Comparison of ENCODE assay signal across 1 cellular context in the genomic region with DNA sequence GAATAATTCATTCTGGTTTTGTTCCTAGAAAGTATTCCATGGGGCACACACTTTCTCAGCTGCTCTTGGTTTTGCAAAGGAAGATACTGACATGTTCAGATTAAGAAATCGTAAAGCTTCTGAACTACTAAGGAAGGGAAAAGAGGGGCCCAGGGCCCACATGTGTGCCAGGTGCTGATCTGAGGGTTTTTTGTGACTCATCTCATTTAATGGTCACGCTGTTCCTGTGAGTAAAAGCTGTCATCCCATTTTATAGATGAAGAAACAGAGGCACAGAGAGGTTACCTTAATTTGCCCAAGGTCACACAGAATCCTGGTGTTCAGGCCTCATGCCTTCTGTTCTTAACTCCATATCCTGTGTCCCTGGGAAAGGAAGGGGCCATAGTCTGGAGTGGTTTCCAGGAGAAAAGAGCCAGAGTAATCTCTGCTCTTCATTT.
TF ChIP-seq lines count a peak whose summit lies in the region.

No MANE protein-coding gene starts in this region.

TF ChIP-seq in HepG2, 621 proteins besides CTCF, POLR2A, EP300 and RAD21 (continued from another document and continues in another):
- TF ChIP-seq, protein P1, sequence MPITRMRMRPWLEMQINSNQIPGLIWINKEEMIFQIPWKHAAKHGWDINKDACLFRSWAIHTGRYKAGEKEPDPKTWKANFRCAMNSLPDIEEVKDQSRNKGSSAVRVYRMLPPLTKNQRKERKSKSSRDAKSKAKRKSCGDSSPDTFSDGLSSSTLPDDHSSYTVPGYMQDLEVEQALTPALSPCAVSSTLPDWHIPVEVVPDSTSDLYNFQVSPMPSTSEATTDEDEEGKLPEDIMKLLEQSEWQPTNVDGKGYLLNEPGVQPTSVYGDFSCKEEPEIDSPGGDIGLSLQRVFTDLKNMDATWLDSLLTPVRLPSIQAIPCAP (CRISPR knock-in tag; IDR thresholded peaks at IDR 0.05; ENCODE audit: low read depth): no peak
- TF ChIP-seq, protein P2, sequence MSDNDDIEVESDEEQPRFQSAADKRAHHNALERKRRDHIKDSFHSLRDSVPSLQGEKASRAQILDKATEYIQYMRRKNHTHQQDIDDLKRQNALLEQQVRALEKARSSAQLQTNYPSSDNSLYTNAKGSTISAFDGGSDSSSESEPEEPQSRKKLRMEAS (IDR thresholded peaks at IDR 0.05): no peak
- TF ChIP-seq ZNF563 (CRISPR knock-in tag; IDR thresholded peaks at IDR 0.05) (no peak), ZKSCAN1 (IDR thresholded peaks at IDR 0.05; ENCODE audit: low read length) (no peak), XBP1 (CRISPR knock-in tag; IDR thresholded peaks at IDR 0.05) (no peak), SALL1 (CRISPR knock-in tag; IDR thresholded peaks at IDR 0.05) (no peak), ZMAT3 (CRISPR knock-in tag; conservative IDR thresholded peaks at IDR 0.05) (no peak), ATAD3A (CRISPR knock-in tag; IDR thresholded peaks at IDR 0.05) (no peak), TEAD2 (CRISPR knock-in tag; IDR thresholded peaks at IDR 0.05) (no peak), JUND (CRISPR knock-in tag; IDR thresholded peaks at IDR 0.05) (no peak), TAF15 (IDR thresholded peaks at IDR 0.05; ENCODE audit: low read depth, low read length, poor library complexity, severe bottlenecking) (no peak), KDM3A (CRISPR knock-in tag; IDR thresholded peaks at IDR 0.05; ENCODE audit: low read depth) (no peak), RARA (CRISPR knock-in tag; IDR thresholded peaks at IDR 0.05) (no peak), ZSCAN9 (CRISPR knock-in tag; IDR thresholded peaks at IDR 0.05; ENCODE audit: borderline replicate concordance) (0 out of 2 replicates have a peak, but pooled peaks have one; percentile 1), CREM (IDR thresholded peaks at IDR 0.05) (no peak), CREM (CRISPR knock-in tag; IDR thresholded peaks at IDR 0.05) (no peak), MAFG (CRISPR knock-in tag; IDR thresholded peaks at IDR 0.05) (no peak), MZF1 (CRISPR knock-in tag; IDR thresholded peaks at IDR 0.05; ENCODE audit: borderline replicate concordance) (no peak), ZNF430 (CRISPR knock-in tag; IDR thresholded peaks at IDR 0.05) (0 out of 2 replicates have a peak, but pooled peaks have one; percentile 8), ZNF619 (CRISPR knock-in tag; IDR thresholded peaks at IDR 0.05) (no peak)
- TF ChIP-seq, protein P3, sequence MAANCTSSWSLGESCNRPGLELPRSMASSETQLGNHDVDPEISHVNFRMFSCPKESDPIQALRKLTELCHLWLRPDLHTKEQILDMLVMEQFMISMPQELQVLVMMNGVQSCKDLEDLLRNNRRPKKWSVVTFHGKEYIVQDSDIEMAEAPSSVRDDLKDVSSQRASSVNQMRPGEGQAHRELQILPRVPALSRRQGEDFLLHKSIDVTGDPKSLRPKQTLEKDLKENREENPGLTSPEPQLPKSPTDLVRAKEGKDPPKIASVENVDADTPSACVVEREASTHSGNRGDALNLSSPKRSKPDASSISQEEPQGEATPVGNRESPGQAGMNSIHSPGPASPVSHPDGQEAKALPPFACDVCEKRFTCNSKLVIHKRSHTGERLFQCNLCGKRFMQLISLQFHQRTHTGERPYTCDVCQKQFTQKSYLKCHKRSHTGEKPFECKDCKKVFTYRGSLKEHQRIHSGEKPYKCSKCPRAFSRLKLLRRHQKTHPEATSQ (CRISPR knock-in tag; IDR thresholded peaks at IDR 0.05; ENCODE audit: borderline replicate concordance): no peak
- TF ChIP-seq, protein P4, sequence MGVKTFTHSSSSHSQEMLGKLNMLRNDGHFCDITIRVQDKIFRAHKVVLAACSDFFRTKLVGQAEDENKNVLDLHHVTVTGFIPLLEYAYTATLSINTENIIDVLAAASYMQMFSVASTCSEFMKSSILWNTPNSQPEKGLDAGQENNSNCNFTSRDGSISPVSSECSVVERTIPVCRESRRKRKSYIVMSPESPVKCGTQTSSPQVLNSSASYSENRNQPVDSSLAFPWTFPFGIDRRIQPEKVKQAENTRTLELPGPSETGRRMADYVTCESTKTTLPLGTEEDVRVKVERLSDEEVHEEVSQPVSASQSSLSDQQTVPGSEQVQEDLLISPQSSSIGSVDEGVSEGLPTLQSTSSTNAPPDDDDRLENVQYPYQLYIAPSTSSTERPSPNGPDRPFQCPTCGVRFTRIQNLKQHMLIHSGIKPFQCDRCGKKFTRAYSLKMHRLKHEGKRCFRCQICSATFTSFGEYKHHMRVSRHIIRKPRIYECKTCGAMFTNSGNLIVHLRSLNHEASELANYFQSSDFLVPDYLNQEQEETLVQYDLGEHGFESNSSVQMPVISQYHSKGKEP (CRISPR knock-in tag; IDR thresholded peaks at IDR 0.05): no peak
- TF ChIP-seq, protein P5, sequence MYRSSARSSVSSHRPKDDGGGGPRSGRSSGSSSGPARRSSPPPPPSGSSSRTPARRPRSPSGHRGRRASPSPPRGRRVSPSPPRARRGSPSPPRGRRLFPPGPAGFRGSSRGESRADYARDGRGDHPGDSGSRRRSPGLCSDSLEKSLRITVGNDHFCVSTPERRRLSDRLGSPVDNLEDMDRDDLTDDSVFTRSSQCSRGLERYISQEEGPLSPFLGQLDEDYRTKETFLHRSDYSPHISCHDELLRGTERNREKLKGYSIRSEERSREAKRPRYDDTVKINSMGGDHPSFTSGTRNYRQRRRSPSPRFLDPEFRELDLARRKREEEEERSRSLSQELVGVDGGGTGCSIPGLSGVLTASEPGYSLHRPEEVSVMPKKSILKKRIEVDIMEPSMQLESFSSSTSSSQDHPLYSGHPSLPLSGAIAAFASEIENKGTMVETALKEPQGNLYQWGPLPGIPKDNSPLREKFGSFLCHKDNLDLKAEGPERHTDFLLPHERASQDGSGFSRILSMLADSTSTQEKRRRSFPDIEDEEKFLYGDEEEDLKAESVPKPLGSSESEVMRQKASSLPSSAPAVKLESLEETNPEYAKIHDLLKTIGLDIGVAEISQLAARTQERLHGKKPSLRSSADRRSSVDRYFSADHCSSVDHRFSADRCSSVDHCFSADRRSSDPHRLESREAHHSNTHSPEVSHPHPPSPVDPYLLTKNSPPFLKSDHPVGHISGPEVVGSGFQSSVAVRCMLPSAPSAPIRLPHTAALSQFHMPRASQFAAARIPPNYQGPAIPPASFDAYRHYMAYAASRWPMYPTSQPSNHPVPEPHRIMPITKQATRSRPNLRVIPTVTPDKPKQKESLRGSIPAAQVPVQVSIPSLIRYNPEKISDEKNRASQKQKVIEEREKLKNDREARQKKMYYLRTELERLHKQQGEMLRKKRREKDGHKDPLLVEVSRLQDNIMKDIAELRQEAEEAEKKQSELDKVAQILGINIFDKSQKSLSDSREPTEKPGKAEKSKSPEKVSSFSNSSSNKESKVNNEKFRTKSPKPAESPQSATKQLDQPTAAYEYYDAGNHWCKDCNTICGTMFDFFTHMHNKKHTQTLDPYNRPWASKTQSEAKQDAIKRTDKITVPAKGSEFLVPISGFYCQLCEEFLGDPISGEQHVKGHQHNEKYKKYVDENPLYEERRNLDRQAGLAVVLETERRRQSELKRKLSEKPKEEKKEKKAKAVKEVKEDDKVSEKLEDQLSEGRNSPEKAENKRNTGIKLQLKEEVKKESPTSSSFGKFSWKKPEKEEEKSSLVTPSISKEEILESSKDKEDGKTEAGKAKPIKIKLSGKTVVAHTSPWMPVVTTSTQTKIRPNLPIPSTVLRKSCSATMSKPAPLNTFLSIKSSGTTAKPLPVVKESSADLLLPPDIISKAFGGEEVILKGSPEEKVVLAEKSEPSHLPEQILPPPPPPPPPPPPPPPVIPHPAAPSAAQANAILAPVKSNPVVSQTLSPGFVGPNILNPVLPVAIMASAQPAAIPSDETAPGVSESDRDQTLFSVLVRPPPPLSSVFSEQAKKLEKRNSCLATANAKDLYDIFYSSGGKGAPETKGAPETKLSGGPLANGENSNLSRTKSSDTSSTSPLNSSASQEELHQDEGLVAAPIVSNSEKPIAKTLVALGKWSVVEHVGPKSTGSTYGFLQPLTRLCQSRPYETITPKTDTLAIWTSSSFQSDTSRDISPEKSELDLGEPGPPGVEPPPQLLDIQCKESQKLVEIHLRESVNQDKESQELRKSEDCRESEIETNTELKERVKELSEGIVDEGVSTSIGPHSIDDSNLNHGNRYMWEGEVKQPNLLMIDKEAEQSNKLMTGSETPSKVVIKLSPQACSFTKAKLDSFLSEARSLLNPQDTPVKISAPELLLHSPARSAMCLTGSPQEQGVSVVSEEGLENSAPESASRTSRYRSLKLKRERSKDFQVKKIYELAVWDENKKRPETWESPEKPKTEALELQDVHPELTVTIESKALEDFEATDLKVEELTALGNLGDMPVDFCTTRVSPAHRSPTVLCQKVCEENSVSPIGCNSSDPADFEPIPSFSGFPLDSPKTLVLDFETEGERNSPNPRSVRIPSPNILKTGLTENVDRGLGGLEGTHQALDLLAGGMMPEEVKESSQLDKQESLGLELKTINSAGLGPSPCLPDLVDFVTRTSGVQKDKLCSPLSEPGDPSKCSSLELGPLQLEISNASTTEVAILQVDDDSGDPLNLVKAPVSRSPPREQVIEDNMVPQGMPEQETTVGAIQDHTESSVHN (CRISPR knock-in tag; IDR thresholded peaks at IDR 0.05): no peak
- TF ChIP-seq, protein P6, sequence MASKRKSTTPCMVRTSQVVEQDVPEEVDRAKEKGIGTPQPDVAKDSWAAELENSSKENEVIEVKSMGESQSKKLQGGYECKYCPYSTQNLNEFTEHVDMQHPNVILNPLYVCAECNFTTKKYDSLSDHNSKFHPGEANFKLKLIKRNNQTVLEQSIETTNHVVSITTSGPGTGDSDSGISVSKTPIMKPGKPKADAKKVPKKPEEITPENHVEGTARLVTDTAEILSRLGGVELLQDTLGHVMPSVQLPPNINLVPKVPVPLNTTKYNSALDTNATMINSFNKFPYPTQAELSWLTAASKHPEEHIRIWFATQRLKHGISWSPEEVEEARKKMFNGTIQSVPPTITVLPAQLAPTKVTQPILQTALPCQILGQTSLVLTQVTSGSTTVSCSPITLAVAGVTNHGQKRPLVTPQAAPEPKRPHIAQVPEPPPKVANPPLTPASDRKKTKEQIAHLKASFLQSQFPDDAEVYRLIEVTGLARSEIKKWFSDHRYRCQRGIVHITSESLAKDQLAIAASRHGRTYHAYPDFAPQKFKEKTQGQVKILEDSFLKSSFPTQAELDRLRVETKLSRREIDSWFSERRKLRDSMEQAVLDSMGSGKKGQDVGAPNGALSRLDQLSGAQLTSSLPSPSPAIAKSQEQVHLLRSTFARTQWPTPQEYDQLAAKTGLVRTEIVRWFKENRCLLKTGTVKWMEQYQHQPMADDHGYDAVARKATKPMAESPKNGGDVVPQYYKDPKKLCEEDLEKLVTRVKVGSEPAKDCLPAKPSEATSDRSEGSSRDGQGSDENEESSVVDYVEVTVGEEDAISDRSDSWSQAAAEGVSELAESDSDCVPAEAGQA (IDR thresholded peaks at IDR 0.05; ENCODE audit: low read depth): 0 out of 2 replicates have a peak, but pooled peaks have one; percentile 26
- TF ChIP-seq, protein P6 (CRISPR knock-in tag; IDR thresholded peaks at IDR 0.05; ENCODE audit: borderline replicate concordance): no peak
- TF ChIP-seq, protein P7, sequence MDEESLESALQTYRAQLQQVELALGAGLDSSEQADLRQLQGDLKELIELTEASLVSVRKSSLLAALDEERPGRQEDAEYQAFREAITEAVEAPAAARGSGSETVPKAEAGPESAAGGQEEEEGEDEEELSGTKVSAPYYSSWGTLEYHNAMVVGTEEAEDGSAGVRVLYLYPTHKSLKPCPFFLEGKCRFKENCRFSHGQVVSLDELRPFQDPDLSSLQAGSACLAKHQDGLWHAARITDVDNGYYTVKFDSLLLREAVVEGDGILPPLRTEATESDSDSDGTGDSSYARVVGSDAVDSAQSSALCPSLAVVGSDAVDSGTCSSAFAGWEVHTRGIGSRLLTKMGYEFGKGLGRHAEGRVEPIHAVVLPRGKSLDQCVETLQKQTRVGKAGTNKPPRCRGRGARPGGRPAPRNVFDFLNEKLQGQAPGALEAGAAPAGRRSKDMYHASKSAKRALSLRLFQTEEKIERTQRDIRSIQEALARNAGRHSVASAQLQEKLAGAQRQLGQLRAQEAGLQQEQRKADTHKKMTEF (CRISPR knock-in tag; IDR thresholded peaks at IDR 0.05): no peak
- TF ChIP-seq, protein P8, sequence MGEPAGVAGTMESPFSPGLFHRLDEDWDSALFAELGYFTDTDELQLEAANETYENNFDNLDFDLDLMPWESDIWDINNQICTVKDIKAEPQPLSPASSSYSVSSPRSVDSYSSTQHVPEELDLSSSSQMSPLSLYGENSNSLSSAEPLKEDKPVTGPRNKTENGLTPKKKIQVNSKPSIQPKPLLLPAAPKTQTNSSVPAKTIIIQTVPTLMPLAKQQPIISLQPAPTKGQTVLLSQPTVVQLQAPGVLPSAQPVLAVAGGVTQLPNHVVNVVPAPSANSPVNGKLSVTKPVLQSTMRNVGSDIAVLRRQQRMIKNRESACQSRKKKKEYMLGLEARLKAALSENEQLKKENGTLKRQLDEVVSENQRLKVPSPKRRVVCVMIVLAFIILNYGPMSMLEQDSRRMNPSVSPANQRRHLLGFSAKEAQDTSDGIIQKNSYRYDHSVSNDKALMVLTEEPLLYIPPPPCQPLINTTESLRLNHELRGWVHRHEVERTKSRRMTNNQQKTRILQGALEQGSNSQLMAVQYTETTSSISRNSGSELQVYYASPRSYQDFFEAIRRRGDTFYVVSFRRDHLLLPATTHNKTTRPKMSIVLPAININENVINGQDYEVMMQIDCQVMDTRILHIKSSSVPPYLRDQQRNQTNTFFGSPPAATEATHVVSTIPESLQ (CRISPR knock-in tag; conservative IDR thresholded peaks at IDR 0.05): no peak
- TF ChIP-seq, protein P9, sequence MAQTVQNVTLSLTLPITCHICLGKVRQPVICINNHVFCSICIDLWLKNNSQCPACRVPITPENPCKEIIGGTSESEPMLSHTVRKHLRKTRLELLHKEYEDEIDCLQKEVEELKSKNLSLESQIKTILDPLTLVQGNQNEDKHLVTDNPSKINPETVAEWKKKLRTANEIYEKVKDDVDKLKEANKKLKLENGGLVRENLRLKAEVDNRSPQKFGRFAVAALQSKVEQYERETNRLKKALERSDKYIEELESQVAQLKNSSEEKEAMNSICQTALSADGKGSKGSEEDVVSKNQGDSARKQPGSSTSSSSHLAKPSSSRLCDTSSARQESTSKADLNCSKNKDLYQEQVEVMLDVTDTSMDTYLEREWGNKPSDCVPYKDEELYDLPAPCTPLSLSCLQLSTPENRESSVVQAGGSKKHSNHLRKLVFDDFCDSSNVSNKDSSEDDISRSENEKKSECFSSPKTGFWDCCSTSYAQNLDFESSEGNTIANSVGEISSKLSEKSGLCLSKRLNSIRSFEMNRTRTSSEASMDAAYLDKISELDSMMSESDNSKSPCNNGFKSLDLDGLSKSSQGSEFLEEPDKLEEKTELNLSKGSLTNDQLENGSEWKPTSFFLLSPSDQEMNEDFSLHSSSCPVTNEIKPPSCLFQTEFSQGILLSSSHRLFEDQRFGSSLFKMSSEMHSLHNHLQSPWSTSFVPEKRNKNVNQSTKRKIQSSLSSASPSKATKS (CRISPR knock-in tag; IDR thresholded peaks at IDR 0.05): no peak
